19 cellular contexts compared by ENCODE assay signal in the genomic region with DNA sequence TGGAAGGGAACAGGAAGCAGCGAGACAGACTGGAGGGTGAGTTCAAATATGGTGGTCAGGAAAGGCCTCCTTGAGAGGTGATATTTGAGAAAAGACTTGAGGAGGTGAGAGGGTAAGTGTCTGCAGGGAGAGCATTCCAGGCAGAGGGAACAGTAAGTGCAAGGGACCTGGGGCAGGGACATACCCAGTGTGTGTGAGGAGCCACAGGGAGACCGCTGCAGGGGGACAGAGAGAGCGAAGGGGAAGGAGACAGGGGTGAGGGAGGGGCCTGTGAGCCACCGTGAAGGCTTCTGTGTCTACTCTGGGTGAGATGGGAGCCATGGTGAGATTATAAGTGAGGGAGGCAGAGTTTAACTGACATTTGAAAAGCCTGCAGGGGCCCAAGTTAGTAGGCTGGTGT. TPM values are rescaled to one million over a fixed set of nuclear protein-coding genes. Genes with fewer than 3 reads are reported as not detected.
DNase-seq lines count a peak whose midpoint lies in the region; ATAC-seq and TF ChIP-seq lines count a peak whose summit lies in the region.
"Had no signal": no experiment of that assay in that cellular context is flagged by ENCODE, and none has a peak within 500 bp of the region (broad histone marks: within the 10 kb centered on the region; RNA-seq: fewer than 3 reads in every experiment).

No MANE protein-coding gene starts in this region.

- H4K20me1 ChIP-seq in mammary epithelial cell (ENCODE audit: insufficient read depth, low read length), result no peaks in the 10 kb centered on the region
- no peaks in the 10 kb centered on the region for H4K20me1 ChIP-seq in osteoblast (ENCODE audit: insufficient read depth, low read length)
- H4K20me1 ChIP-seq: BLaER1 had no signal

- no peak overlapping the region for H3K9ac ChIP-seq in mammary epithelial cell (ENCODE audit: insufficient read depth, low read length)
- H3K9ac ChIP-seq: BLaER1 had no signal

- TF ChIP-seq CTCF in mammary epithelial cell (conservative IDR thresholded peaks at IDR 0.05 in 1 of 2, IDR thresholded peaks at IDR 0.05 in 1 of 2; ENCODE audit: extremely low read depth in 1 of 2, insufficient read depth in 1 of 2, low read depth in 1 of 2, low read length in 2 of 2) (no peak), breast epithelium (IDR thresholded peaks at IDR 0.05) (no peak), RWPE2 (IDR thresholded peaks at IDR 0.05; ENCODE audit: poor library complexity, severe bottlenecking) (no peak), osteoblast (IDR thresholded peaks at IDR 0.05; ENCODE audit: extremely low read depth, low read depth, low read length) (no peak)

- H3K27me3 ChIP-seq in mammary epithelial cell (ENCODE audit: insufficient read depth, low read length), result no peaks in the 10 kb centered on the region
- H3K27me3 ChIP-seq in breast epithelium, result peaks cover 0 to 18% of the 10 kb centered on the region in 2 donors
- no peaks in the 10 kb centered on the region for H3K27me3 ChIP-seq in RWPE2 (ENCODE audit: insufficient read depth, poor library complexity, severe bottlenecking)
- no peaks in the 10 kb centered on the region for H3K27me3 ChIP-seq in osteoblast (ENCODE audit: insufficient read depth, low read length)
- H3K27me3 ChIP-seq: BLaER1 had no signal

- intact Hi-C loops in mammary epithelial cell (cut with micrococcal nuclease), result no loop called here
- intact Hi-C loops in breast epithelium (cut with DNase I; ENCODE audit: low total_unique reads), result no loop called here

- peaks cover 41% of the 10 kb centered on the region for H3K4me1 ChIP-seq in mammary epithelial cell (ENCODE audit: insufficient read depth, low read length)
- no peaks in the 10 kb centered on the region for H3K4me1 ChIP-seq in breast epithelium
- H3K4me1 ChIP-seq in RWPE2 (ENCODE audit: insufficient read depth, poor library complexity, severe bottlenecking), result peaks cover 36% of the 10 kb centered on the region
- no peaks in the 10 kb centered on the region for H3K4me1 ChIP-seq in osteoblast (ENCODE audit: insufficient read depth, low read length)
- H3K4me1 ChIP-seq: BLaER1 had no signal

- H3K79me2 ChIP-seq in mammary epithelial cell (ENCODE audit: insufficient read depth, low read length) (peaks cover 72% of the 10 kb centered on the region), osteoblast (ENCODE audit: insufficient read depth, low read length) (no peaks in the 10 kb centered on the region)

- WGBS in mammary epithelial cell (ENCODE audit: low coverage, missing lambda C conversion rate), result 95% methylated on average over 3 of the region's 4 CpGs

- DNase-seq in mammary epithelial cell (no peak), breast epithelium (ENCODE audit: low spot score in 2 of 2) (no peak), RWPE2 (ENCODE audit: low spot score) (no peak), osteoblast (ENCODE audit: insufficient read length, low spot score, missing footprints) (peak; percentile 48), SW 1271 (lab: John Stamatoyannopoulos, UW) (no peak), NCI-H1092 (lab: John Stamatoyannopoulos, UW) (no peak)
- DNase-seq in stimulated activated CD4-positive, alpha-beta T cell treated with anti-CD3 and anti-CD28 coated beads, Interleukin-4, amount 100 ng/mL, for 1 hour, result no peak
- DNase-seq: 8988T; CD4-positive, alpha-beta memory T cell; DMS153; DMS79; GDM1; GOT3; H7 had no signal

- in situ Hi-C loops in mammary epithelial cell (cut with MboI; ENCODE audit: low sequenced_read_pairs in 2 of 2), result no loop called here

- BruUV-seq in mammary epithelial cell (replicated peaks; lab: Mats Ljungman, UMichigan), result no TSS peak

- no peak overlapping the region for H3K4me2 ChIP-seq in mammary epithelial cell (ENCODE audit: insufficient read depth, low read depth, low read length)
- no peak overlapping the region for H3K4me2 ChIP-seq in osteoblast (ENCODE audit: insufficient read depth, low read length)
- H3K4me2 ChIP-seq: BLaER1 had no signal

- H3K27ac ChIP-seq in mammary epithelial cell (ENCODE audit: insufficient read depth, low read depth, low read length), result peak overlapping the region; percentile 28
- H3K27ac ChIP-seq in breast epithelium, result no peak overlapping the region
- H3K27ac ChIP-seq in RWPE2 (ENCODE audit: poor library complexity, severe bottlenecking), result peak overlapping the region; percentile 99
- H3K27ac ChIP-seq in osteoblast (ENCODE audit: low read depth, low read length), result no peak overlapping the region
- H3K27ac ChIP-seq: BLaER1 had no signal

- H2AFZ ChIP-seq in mammary epithelial cell (ENCODE audit: low read depth, low read length) (no peak overlapping the region), osteoblast (ENCODE audit: low read length) (no peak overlapping the region)

- dilution Hi-C loops in mammary epithelial cell (cut with HindIII; ENCODE audit: low sequenced_read_pairs), result loop anchor here (25.0 kb wide), 1 partner anchor 330 kb away; no protein-coding TSS in a partner anchor

- no peak for TF ChIP-seq POLR2A in breast epithelium (IDR thresholded peaks at IDR 0.05)

- CTCF ChIA-PET in mammary epithelial cell (lab: Charles Lee; ENCODE audit: low non-redundant PET), result no interaction called here

- H3K9me3 ChIP-seq in mammary epithelial cell (replicated peaks; ENCODE audit: insufficient read depth, low read length) (no peaks in the 10 kb centered on the region), breast epithelium (no peaks in the 10 kb centered on the region), RWPE2 (ENCODE audit: severe bottlenecking) (no peaks in the 10 kb centered on the region), osteoblast (ENCODE audit: low read depth, low read length) (no peaks in the 10 kb centered on the region)
- H3K9me3 ChIP-seq: BLaER1 had no signal

- no peak for ATAC-seq in RWPE2 (ENCODE audit: low read depth)
- ATAC-seq: HCT116 had no signal

- peaks cover 2% of the 10 kb centered on the region for H3K36me3 ChIP-seq in mammary epithelial cell (ENCODE audit: insufficient read depth, low read length)
- no peaks in the 10 kb centered on the region for H3K36me3 ChIP-seq in breast epithelium
- H3K36me3 ChIP-seq in RWPE2 (ENCODE audit: low read depth), result 0 out of 2 replicates have a peak, but pooled peaks cover 7% of the 10 kb centered on the region
- H3K36me3 ChIP-seq in osteoblast (ENCODE audit: insufficient read depth, low read length), result no peaks in the 10 kb centered on the region
- H3K36me3 ChIP-seq: BLaER1 had no signal

- H3K4me3 ChIP-seq in mammary epithelial cell (replicated peaks in 1 of 3; ENCODE audit: insufficient read depth in 1 of 3, low read depth in 2 of 3, low read length in 3 of 3), result no peak overlapping the region
- no peak overlapping the region for H3K4me3 ChIP-seq in breast epithelium
- no peak overlapping the region for H3K4me3 ChIP-seq in RWPE2 (ENCODE audit: severe bottlenecking)
- H3K4me3 ChIP-seq in osteoblast (ENCODE audit: insufficient read depth, low read length), result no peak overlapping the region
- H3K4me3 ChIP-seq: BLaER1 had no signal

RNA-seq across cellular contexts. Expression of gene WNT7A, which starts 38.0 kb away (rescaled TPM):
- total RNA-seq in mammary epithelial cell (10 to 100 TPM in 1 of 2 donors, under 1 TPM in 1; 0.67 to 19.9 TPM), breast epithelium (not detected), osteoblast (not detected in 2 replicates)
- 11.1 TPM for polyA plus RNA-seq in mammary epithelial cell
- 27.6 TPM for polyA minus RNA-seq in mammary epithelial cell
- total RNA-seq: A673 had no signal
- polyA plus RNA-seq: AG04450, CD14-positive monocyte had no signal

Comparison
In these comparisons a context has a peak if more than half of its experiments do, and no peak if none do; other contexts are left out.
1. H3K27ac ChIP-seq: peak in mammary epithelial cell (single experiment) and RWPE2 (single experiment); none in breast epithelium (0 of 2) and osteoblast (single experiment).